ENCODE assay signal across 8 cellular contexts in genomic region chr3:108489776-108490175, GRCh38. TPM values are rescaled to one million over a fixed set of nuclear protein-coding genes. Genes with fewer than 3 reads are reported as not detected.
DNase-seq lines count a peak whose midpoint lies in the region; ATAC-seq, FAIRE-seq and TF ChIP-seq lines count a peak whose summit lies in the region.

No MANE protein-coding gene starts in this region.

- H3K9ac ChIP-seq in parathyroid adenoma = no peak overlapping the region

- H3K36me3 Mint-ChIP-seq in activated CD4-positive, alpha-beta memory T cell treated with anti-CD3 and anti-CD28 coated beads for 36 hours = no peaks in the 10 kb centered on the region

- FAIRE-seq in GM12891 (lab: Jason Lieb, UNC) (peak; percentile 85), frontal cortex (lab: Jason Lieb, UNC) (no peak)

- DNase-seq in Ammon's horn (ENCODE audit: low spot score) (peak; percentile 83), GM12891 (ENCODE audit: insufficient read length, low spot score) (peak; percentile 5), NCI-H2171 (lab: John Stamatoyannopoulos, UW) (peak; percentile 55), frontal cortex (ENCODE audit: low spot score in 2 of 2) (peak; percentile 10 to 28)
- DNase-seq in activated CD4-positive, alpha-beta memory T cell treated with anti-CD3 and anti-CD28 coated beads for 36 hours = peak; percentile 12

- H2AFZ ChIP-seq in parathyroid adenoma = peak overlapping the region; percentile 9

- H3K4me3 ChIP-seq in parathyroid adenoma (ENCODE audit: low read depth, low read length) = no peak overlapping the region

- POLR2A ChIA-PET in activated CD4-positive, alpha-beta memory T cell treated with anti-CD3 and anti-CD28 coated beads for 36 hours (lab: Charles Lee) = no interaction called here

- no peaks in the 10 kb centered on the region for H3K79me2 ChIP-seq in parathyroid adenoma

- H3K27ac Mint-ChIP-seq in activated CD4-positive, alpha-beta memory T cell treated with anti-CD3 and anti-CD28 coated beads for 36 hours = no peak overlapping the region

- H3K9me3 Mint-ChIP-seq in activated CD4-positive, alpha-beta memory T cell treated with anti-CD3 and anti-CD28 coated beads for 36 hours = no peaks in the 10 kb centered on the region

- H3K4me1 Mint-ChIP-seq in activated CD4-positive, alpha-beta memory T cell treated with anti-CD3 and anti-CD28 coated beads for 36 hours (ENCODE audit: low read depth) = peaks cover 4% of the 10 kb centered on the region

- no peaks in the 10 kb centered on the region for H3K27me3 ChIP-seq in parathyroid adenoma (ENCODE audit: control insufficient read depth, insufficient read depth, low read length)

- TF ChIP-seq POLR2A in GM12891 (IDR thresholded peaks at IDR 0.05; ENCODE audit: low read depth, low read length) = no peak

- H3K9me3 ChIP-seq in parathyroid adenoma (ENCODE audit: control insufficient read depth, low read length) = no peaks in the 10 kb centered on the region

- peaks cover 6% of the 10 kb centered on the region for H3K4me1 ChIP-seq in parathyroid adenoma

- intact Hi-C loops in activated CD4-positive, alpha-beta memory T cell treated with anti-CD3 and anti-CD28 coated beads for 36 hours (cut with micrococcal nuclease) = loop anchor here (1.0 to 5.0 kb wide), 5 partner anchors 63 to 593 kb away; no protein-coding TSS in a partner anchor

- ATAC-seq in HG02943 (IDR thresholded peaks at IDR 0.05; ENCODE audit: low read depth, unreplicated experiment) = peak; percentile 70
- no peak for ATAC-seq in GM21447 (IDR thresholded peaks at IDR 0.05; ENCODE audit: unreplicated experiment)

- no peak overlapping the region for H3K4me3 Mint-ChIP-seq in activated CD4-positive, alpha-beta memory T cell treated with anti-CD3 and anti-CD28 coated beads for 36 hours

- H3K4me2 ChIP-seq in parathyroid adenoma (ENCODE audit: low read length) = no peak overlapping the region

- CTCF ChIA-PET in activated CD4-positive, alpha-beta memory T cell treated with anti-CD3 and anti-CD28 coated beads for 36 hours (lab: Charles Lee) = interaction anchor here (0.7 to 7.2 kb wide), 12 partner anchors 8 to 593 kb away, joined by 3 to 73 read pairs (median 3); no protein-coding TSS in a partner anchor

- TF ChIP-seq CTCF in parathyroid adenoma (IDR thresholded peaks at IDR 0.05) = peak; percentile 80

- no peaks in the 10 kb centered on the region for H3K27me3 Mint-ChIP-seq in activated CD4-positive, alpha-beta memory T cell treated with anti-CD3 and anti-CD28 coated beads for 36 hours

- H3K36me3 ChIP-seq in parathyroid adenoma (ENCODE audit: control insufficient read depth, insufficient read depth, low read length) = no peaks in the 10 kb centered on the region

- no peak overlapping the region for H3K27ac ChIP-seq in parathyroid adenoma

TF ChIP-seq in GM12891, 5 proteins besides CTCF, POLR2A, EP300 and RAD21:
- TF ChIP-seq PAX5 (IDR thresholded peaks at IDR 0.05; ENCODE audit: insufficient read depth, low read length, severe bottlenecking) = no peak
- no peak for TF ChIP-seq TAF1 (IDR thresholded peaks at IDR 0.05; ENCODE audit: low read depth, low read length)
- TF ChIP-seq SPI1 (IDR thresholded peaks at IDR 0.05; ENCODE audit: low read depth, low read length) = no peak

RNA-seq across cellular contexts. Expression of gene MYH15, which starts 20.6 kb away (rescaled TPM):
- 0.24 TPM for polyA plus RNA-seq in GM12891 (2012; ENCODE audit: low read depth, missing spikeins)
- total RNA-seq in activated CD4-positive, alpha-beta memory T cell treated with anti-CD3 and anti-CD28 coated beads for 36 hours = under 1 TPM; 0.12 to 0.17 TPM
- total RNA-seq in frontal cortex = 0.41 TPM

Comparison
In these comparisons a context has a peak if more than half of its experiments do, and no peak if none do; other contexts are left out.
1. DNase-seq: peak in every context shown above with its lines; median percentile 83 in Ammon's horn; 55 in NCI-H2171; 19 in frontal cortex; 12 in activated CD4-positive, alpha-beta memory T cell treated with anti-CD3 and anti-CD28 coated beads for 36 hours; 5 in GM12891.